In the genomic region with DNA sequence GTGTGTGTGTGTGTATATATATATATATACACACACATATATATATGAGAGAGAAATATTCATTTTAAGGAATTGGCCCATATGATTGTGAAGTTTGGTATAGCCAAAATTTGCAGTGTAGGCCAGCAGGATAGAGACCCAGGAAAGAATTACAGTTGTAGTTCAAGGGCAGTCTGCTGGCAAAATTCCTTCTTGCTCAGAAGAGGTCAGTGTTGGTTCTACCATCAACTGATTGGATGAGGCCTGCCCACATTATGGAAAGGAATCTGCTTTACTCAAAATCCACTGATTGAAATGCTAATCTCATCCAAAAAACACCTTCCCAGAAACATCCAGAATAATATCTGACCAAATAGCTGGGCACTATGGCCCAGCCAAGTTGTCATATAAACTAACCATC, we compare ENCODE assay signal across 19 cellular contexts.
"Had no signal": no experiment of that assay in that cellular context is flagged by ENCODE, and none has a peak within 500 bp of the region (broad histone marks: within the 10 kb centered on the region; RNA-seq: fewer than 3 reads in every experiment).

No MANE protein-coding gene starts in this region.

- H3K27ac ChIP-seq: esophagus squamous epithelium, neural progenitor cell, ovary, suprapubic skin, thyroid gland, uterus had no signal

- DNase-seq: effector memory CD8-positive, alpha-beta T cell; esophagus squamous epithelium; foreskin fibroblast; left colon; left ventricle myocardium superior; mesenchymal stem cell; midbrain; nucleus accumbens; ovary; right cardiac atrium; stimulated activated CD4-positive, alpha-beta T cell treated with anti-CD3 and anti-CD28 coated beads, Interleukin-4, amount 100 ng/mL, for 1 hour; stimulated activated CD8-positive, alpha-beta memory T cell treated with anti-CD3 and anti-CD28 coated beads, Interleukin-4, amount 100 ng/mL, for 48 hours; stimulated activated naive CD8-positive, alpha-beta T cell treated with anti-CD3 and anti-CD28 coated beads, Interleukin-15, Interleukin-2, amounts not matched to agents 100 U/mL and 50 U/mL, for 24 hours; thyroid gland; uterus had no signal

- ATAC-seq: effector memory CD8-positive, alpha-beta T cell; left colon; left ventricle myocardium superior; natural killer cell treated with Interleukin-12 subunit alpha and Interleukin-12 subunit beta and Interleukin-15 and Interleukin-18, amount 100 ng/mL, for 72 hours; right cardiac atrium; stimulated activated effector memory CD8-positive, alpha-beta T cell treated with anti-CD3 and anti-CD28 coated beads, Interleukin-12 subunit alpha, Interleukin-12 subunit beta, amount 100 ng/mL, for 72 hours; stimulated activated naive CD8-positive, alpha-beta T cell treated with anti-CD3 and anti-CD28 coated beads, Interleukin-15, Interleukin-2, amounts not matched to agents 100 U/mL and 50 U/mL, for 24 hours had no signal

- H3K4me1 ChIP-seq: esophagus squamous epithelium, neural progenitor cell, suprapubic skin, thyroid gland, uterus had no signal

- H3K27me3 ChIP-seq: esophagus squamous epithelium, neural progenitor cell, ovary, suprapubic skin, thyroid gland, uterus had no signal
